In genomic region chr1:162670928-162671663, GRCh38 we compare ENCODE assay signal across 14 cellular contexts. TPM values are rescaled to one million over a fixed set of nuclear protein-coding genes. Genes with fewer than 3 reads are reported as not detected.
DNase-seq lines count a peak whose midpoint lies in the region; ATAC-seq and TF ChIP-seq lines count a peak whose summit lies in the region.
"Had no signal": no experiment of that assay in that cellular context is flagged by ENCODE, and none has a peak within 500 bp of the region (broad histone marks: within the 10 kb centered on the region; RNA-seq: fewer than 3 reads in every experiment).

No MANE protein-coding gene starts in this region.

- no peaks in the 10 kb centered on the region for H3K4me1 Mint-ChIP-seq in activated T-helper 1 cell treated with anti-CD3 and anti-CD28 coated beads, Interleukin-12 subunit alpha, Interleukin-12 subunit beta, Interleukin-2, Interleukin-4 antibody, amounts not matched to agents 30 ng/mL and 10 ng/mL and 1 ng/mL, durations not matched to agents 14 hours and 24 hours and 36 hours (ENCODE audit: low read depth)
- H3K4me1 Mint-ChIP-seq: activated B cell treated with CpG ODN at 0.5 μM for 24 hours; activated T-helper 17 cell treated with anti-CD3 and anti-CD28 coated beads, Interleukin-2, amount 50 U/mL, for 72 hours had no signal

- H3K27ac ChIP-seq in left lung (no peak overlapping the region), thoracic aorta (peak overlapping the region; percentile 27 to 69)

- no peak for TF ChIP-seq CTCF in choroid plexus epithelial cell (conservative IDR thresholded peaks at IDR 0.05; ENCODE audit: low read depth, low read length)
- no peak for TF ChIP-seq CTCF in left lung (IDR thresholded peaks at IDR 0.05)
- no peak for TF ChIP-seq CTCF in thoracic aorta (IDR thresholded peaks at IDR 0.05)

- no peaks in the 10 kb centered on the region for H3K27me3 ChIP-seq in left lung
- no peaks in the 10 kb centered on the region for H3K27me3 ChIP-seq in thoracic aorta (replicated peaks; ENCODE audit: insufficient read depth)

- no peak overlapping the region for H3K4me3 Mint-ChIP-seq in activated T-helper 1 cell treated with anti-CD3 and anti-CD28 coated beads, Interleukin-12 subunit alpha, Interleukin-12 subunit beta, Interleukin-2, Interleukin-4 antibody, amounts not matched to agents 30 ng/mL and 10 ng/mL and 1 ng/mL, durations not matched to agents 14 hours and 24 hours and 36 hours
- H3K4me3 Mint-ChIP-seq: activated B cell treated with CpG ODN at 0.5 μM for 24 hours; activated T-helper 17 cell treated with anti-CD3 and anti-CD28 coated beads, Interleukin-2, amount 50 U/mL, for 72 hours; dendritic cell treated with granulocyte-macrophage colony-stimulating factor and Interleukin-4, amounts not matched to agents 40 ng/mL and 50 ng/mL, for 4 days; nephron had no signal

- no peak overlapping the region for H3K27ac Mint-ChIP-seq in activated T-helper 1 cell treated with anti-CD3 and anti-CD28 coated beads, Interleukin-12 subunit alpha, Interleukin-12 subunit beta, Interleukin-2, Interleukin-4 antibody, amounts not matched to agents 30 ng/mL and 10 ng/mL and 1 ng/mL, durations not matched to agents 14 hours and 24 hours and 36 hours
- H3K27ac Mint-ChIP-seq: activated B cell treated with CpG ODN at 0.5 μM for 24 hours; activated T-helper 17 cell treated with anti-CD3 and anti-CD28 coated beads, Interleukin-2, amount 50 U/mL, for 72 hours; dendritic cell treated with granulocyte-macrophage colony-stimulating factor and Interleukin-4, amounts not matched to agents 40 ng/mL and 50 ng/mL, for 4 days; nephron had no signal

- DNase-seq in M059J (ENCODE audit: low read depth) = peak; percentile 89
- peak; percentile 61 for DNase-seq in choroid plexus epithelial cell (ENCODE audit: low read depth)
- no peak for DNase-seq in left lung
- DNase-seq in thoracic aorta (ENCODE audit: low spot score) = no peak
- DNase-seq in activated T-helper 1 cell treated with anti-CD3 and anti-CD28 coated beads, Interleukin-12 subunit alpha, Interleukin-12 subunit beta, Interleukin-2, Interleukin-4 antibody, amounts not matched to agents 30 ng/mL and 10 ng/mL and 1 ng/mL, durations not matched to agents 14 hours and 24 hours and 36 hours (ENCODE audit: low spot score) = no peak
- DNase-seq in iPS-NIHi7 (ENCODE audit: extremely low spot score) = no peak
- DNase-seq in D341Med (ENCODE audit: low spot score) = no peak
- DNase-seq: activated B cell treated with CpG ODN at 0.5 μM for 24 hours, NCI-H2171 treated with DMSO at 0.1 percent for 48 hours, substantia nigra had no signal

- no peaks in the 10 kb centered on the region for H3K9me3 Mint-ChIP-seq in activated T-helper 1 cell treated with anti-CD3 and anti-CD28 coated beads, Interleukin-12 subunit alpha, Interleukin-12 subunit beta, Interleukin-2, Interleukin-4 antibody, amounts not matched to agents 30 ng/mL and 10 ng/mL and 1 ng/mL, durations not matched to agents 14 hours and 24 hours and 36 hours
- H3K9me3 Mint-ChIP-seq: activated B cell treated with CpG ODN at 0.5 μM for 24 hours; activated T-helper 17 cell treated with anti-CD3 and anti-CD28 coated beads, Interleukin-2, amount 50 U/mL, for 72 hours; dendritic cell treated with granulocyte-macrophage colony-stimulating factor and Interleukin-4, amounts not matched to agents 40 ng/mL and 50 ng/mL, for 4 days; nephron had no signal

- intact Hi-C loops in left lung (cut with DNase I) = no loop called here
- intact Hi-C loops in activated T-helper 1 cell treated with anti-CD3 and anti-CD28 coated beads, Interleukin-12 subunit alpha, Interleukin-12 subunit beta, Interleukin-2, Interleukin-4 antibody, amounts not matched to agents 30 ng/mL and 10 ng/mL and 1 ng/mL, durations not matched to agents 14 hours and 24 hours and 36 hours (cut with micrococcal nuclease) = no loop called here

- H3K36me3 ChIP-seq in left lung (no peaks in the 10 kb centered on the region), thoracic aorta (no peaks in the 10 kb centered on the region)

- H3K4me1 ChIP-seq in left lung = no peaks in the 10 kb centered on the region
- peaks cover 13 to 40% of the 10 kb centered on the region in 2 donors for H3K4me1 ChIP-seq in thoracic aorta (ENCODE audit: control insufficient read depth in 1 of 2, low read depth in 2 of 2)

- ATAC-seq in left lung (peak; percentile 49), thoracic aorta (ENCODE audit: insufficient number of reproducible peaks, low FRiP score, low read depth) (peak; percentile 75), GM18907 (IDR thresholded peaks at IDR 0.05; ENCODE audit: unreplicated experiment) (no peak)
- ATAC-seq: activated T-helper 17 cell treated with anti-CD3 and anti-CD28 coated beads, Interleukin-2, amount 50 U/mL, for 72 hours had no signal

- H3K27me3 Mint-ChIP-seq in activated T-helper 1 cell treated with anti-CD3 and anti-CD28 coated beads, Interleukin-12 subunit alpha, Interleukin-12 subunit beta, Interleukin-2, Interleukin-4 antibody, amounts not matched to agents 30 ng/mL and 10 ng/mL and 1 ng/mL, durations not matched to agents 14 hours and 24 hours and 36 hours (ENCODE audit: insufficient read depth) = peaks cover 14% of the 10 kb centered on the region
- H3K27me3 Mint-ChIP-seq: activated T-helper 17 cell treated with anti-CD3 and anti-CD28 coated beads, Interleukin-2, amount 50 U/mL, for 72 hours had no signal

- no peaks in the 10 kb centered on the region for H3K36me3 Mint-ChIP-seq in activated T-helper 1 cell treated with anti-CD3 and anti-CD28 coated beads, Interleukin-12 subunit alpha, Interleukin-12 subunit beta, Interleukin-2, Interleukin-4 antibody, amounts not matched to agents 30 ng/mL and 10 ng/mL and 1 ng/mL, durations not matched to agents 14 hours and 24 hours and 36 hours (ENCODE audit: low read depth)

- H3K4me3 ChIP-seq in choroid plexus epithelial cell (ENCODE audit: low read depth, low read length) (no peak overlapping the region), left lung (no peak overlapping the region), thoracic aorta (no peak overlapping the region)

- no peaks in the 10 kb centered on the region for H3K9me3 ChIP-seq in left lung
- H3K9me3 ChIP-seq in thoracic aorta = no peaks in the 10 kb centered on the region

RNA-seq across cellular contexts. Expression of gene DDR2, which starts 38.8 kb away (rescaled TPM):
- total RNA-seq in M059J (2014; rRNA removed; shearing (Covaris generic)) = 21.9 and 32.3 TPM in 2 replicates
- total RNA-seq in left lung (10 to 100 TPM; 47.1 to 47.6 TPM), thoracic aorta (100 to 1,000 TPM; 133 to 144 TPM)
- total RNA-seq in activated T-helper 1 cell treated with anti-CD3 and anti-CD28 coated beads, Interleukin-12 subunit alpha, Interleukin-12 subunit beta, Interleukin-2, Interleukin-4 antibody, amounts not matched to agents 30 ng/mL and 10 ng/mL and 1 ng/mL, durations not matched to agents 14 hours and 24 hours and 36 hours = 0.44 and 0.66 TPM in 2 replicates

Comparison
In these comparisons a context has a peak if more than half of its experiments do, and no peak if none do; other contexts are left out.
1. DNase-seq: peak in M059J (single experiment) and choroid plexus epithelial cell (single experiment); none in left lung (0 of 2), thoracic aorta (single experiment), activated T-helper 1 cell treated with anti-CD3 and anti-CD28 coated beads, Interleukin-12 subunit alpha, Interleukin-12 subunit beta, Interleukin-2, Interleukin-4 antibody, amounts not matched to agents 30 ng/mL and 10 ng/mL and 1 ng/mL, durations not matched to agents 14 hours and 24 hours and 36 hours (single experiment), iPS-NIHi7 (single experiment) and D341Med (single experiment).
2. H3K27ac ChIP-seq: peak in thoracic aorta (2 of 2); none in left lung (0 of 2).
3. RNA of gene DDR2, which starts 38.8 kb away (total RNA-seq): 133 to 144 TPM in thoracic aorta, 47.1 to 47.6 TPM in left lung and 21.9 to 32.3 TPM in M059J; 0.44 to 0.66 TPM in activated T-helper 1 cell treated with anti-CD3 and anti-CD28 coated beads, Interleukin-12 subunit alpha, Interleukin-12 subunit beta, Interleukin-2, Interleukin-4 antibody, amounts not matched to agents 30 ng/mL and 10 ng/mL and 1 ng/mL, durations not matched to agents 14 hours and 24 hours and 36 hours; every median in the first group is over 10 times any median in the second.